Comparison of ENCODE assay signal across 1 cellular context in genomic region chr5:178538624-178539344, GRCh38.
TF ChIP-seq lines count a peak whose summit lies in the region.

No MANE protein-coding gene starts in this region.

TF ChIP-seq in SK-N-SH, 30 proteins besides CTCF, POLR2A, EP300 and RAD21 (continued from another document):
- TF ChIP-seq MXI1 (IDR thresholded peaks at IDR 0.05; ENCODE audit: low read depth, low read length), result no peak
- TF ChIP-seq FOXJ3 (CRISPR knock-in tag; IDR thresholded peaks at IDR 0.05), result no peak
- no peak for TF ChIP-seq SIN3A (IDR thresholded peaks at IDR 0.05; ENCODE audit: borderline replicate concordance, low read depth, low read length)
- no peak for TF ChIP-seq JUND (IDR thresholded peaks at IDR 0.05)
- TF ChIP-seq FOXM1 (IDR thresholded peaks at IDR 0.05; ENCODE audit: low read depth), result no peak
- no peak for TF ChIP-seq RXRA (IDR thresholded peaks at IDR 0.05; ENCODE audit: borderline replicate concordance, low read depth)
- no peak for TF ChIP-seq USF1 (IDR thresholded peaks at IDR 0.05; ENCODE audit: borderline replicate concordance, low read depth)
- TF ChIP-seq PBX3 (IDR thresholded peaks at IDR 0.05), result no peak
- no peak for TF ChIP-seq REST (IDR thresholded peaks at IDR 0.05; ENCODE audit: low read depth, low read length)
- no peak for TF ChIP-seq RCOR1 (IDR thresholded peaks at IDR 0.05; ENCODE audit: low read length)
- TF ChIP-seq MAX (IDR thresholded peaks at IDR 0.05; ENCODE audit: low read depth), result no peak
TF ChIP-seq in SK-N-SH: peak in this region for 0.
